13 cellular contexts compared by ENCODE assay signal in the genomic region with DNA sequence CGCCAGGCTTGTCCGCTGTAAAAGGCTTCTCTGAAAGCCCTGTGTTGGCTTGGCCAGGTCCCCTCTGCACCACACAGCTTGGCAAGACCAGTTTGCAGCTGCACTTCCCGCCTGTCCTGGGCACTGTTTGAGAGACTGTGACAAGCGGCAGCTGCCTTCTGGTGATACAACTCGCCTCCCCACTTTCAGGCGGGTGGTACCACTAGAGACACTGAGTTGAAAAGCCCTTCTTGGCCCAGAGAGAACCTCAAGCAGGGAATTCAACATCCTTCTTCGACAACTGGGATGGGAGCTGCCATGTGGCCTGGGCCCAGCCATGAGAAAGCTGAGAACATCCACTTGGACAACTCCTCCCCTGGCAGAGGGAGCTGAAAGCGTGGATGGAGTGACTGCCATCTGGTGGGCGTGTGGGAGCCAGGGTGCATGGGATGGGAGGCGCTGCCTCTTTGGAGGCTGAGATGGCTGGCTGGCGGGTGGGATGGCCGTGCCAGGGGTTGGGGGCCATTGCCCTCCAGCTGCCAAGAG.
DNase-seq lines count a peak whose midpoint lies in the region; ATAC-seq, FAIRE-seq and TF ChIP-seq lines count a peak whose summit lies in the region.
"Had no signal": no experiment of that assay in that cellular context is flagged by ENCODE, and none has a peak within 500 bp of the region (broad histone marks: within the 10 kb centered on the region; RNA-seq: fewer than 3 reads in every experiment).

No MANE protein-coding gene starts in this region.

- WGBS in H9 (ENCODE audit: extremely low coverage, insufficient read length, low lambda C conversion rate), result no CpG with 5 or more reads among the region's 12 CpGs
- WGBS in small intestine, 3 donors, result 78 to 91% (median 86%) methylated on average over 12 of the region's 12 CpGs

- H3K27ac ChIP-seq in H9 (ENCODE audit: insufficient read length, low read depth, low read length) (no peak overlapping the region), RWPE2 (ENCODE audit: poor library complexity, severe bottlenecking) (no peak overlapping the region), small intestine (ENCODE audit: low read depth in 1 of 2, low read length in 1 of 2) (no peak overlapping the region)
- H3K27ac ChIP-seq: parathyroid adenoma had no signal

- H2AFZ ChIP-seq in H9 (ENCODE audit: low read length), result no peak overlapping the region
- H2AFZ ChIP-seq: parathyroid adenoma had no signal

- no peaks in the 10 kb centered on the region for H3K79me2 ChIP-seq in H9 (ENCODE audit: insufficient read depth, low read length)
- H3K79me2 ChIP-seq: parathyroid adenoma had no signal

- H3K4me1 ChIP-seq in Caco-2 (0 out of 2 replicates have a peak, but pooled peaks cover under 1% of the 10 kb centered on the region), H9 (ENCODE audit: insufficient read depth, low read length) (no peaks in the 10 kb centered on the region), RWPE2 (ENCODE audit: insufficient read depth, poor library complexity, severe bottlenecking) (no peaks in the 10 kb centered on the region), small intestine (ENCODE audit: control insufficient read depth in 2 of 2, insufficient read depth in 1 of 2, low read depth in 1 of 2, low read length in 1 of 2) (no peaks in the 10 kb centered on the region)
- H3K4me1 ChIP-seq: parathyroid adenoma had no signal

- peaks cover under 1% of the 10 kb centered on the region for H3K4me1 Mint-ChIP-seq in Caco-2 (ENCODE audit: low read depth, unreplicated experiment)
- no peaks in the 10 kb centered on the region for H3K4me1 Mint-ChIP-seq in H9

- no peak overlapping the region for H3K56ac ChIP-seq in H9 (ENCODE audit: insufficient read length, low read depth, low read length)

- H3K27ac Mint-ChIP-seq in Caco-2 (ENCODE audit: unreplicated experiment), result no peak overlapping the region
- H3K27ac Mint-ChIP-seq in H9, result no peak overlapping the region; a peak in 1 of 7 replicates
- H3K27ac Mint-ChIP-seq: immature natural killer cell; T-helper 2 cell treated with Interferon-gamma antibody and Interleukin-4, amounts not matched to agents 5 μg/mL and 100 μg/mL, for 36 hours had no signal

- no peak overlapping the region for H3K4ac ChIP-seq in H9 (ENCODE audit: low read depth, low read length)

- H2BK5ac ChIP-seq in H9 (ENCODE audit: insufficient read length, low read length), result no peak overlapping the region

- no peaks in the 10 kb centered on the region for H3K36me3 ChIP-seq in Caco-2 (ENCODE audit: control insufficient read depth, insufficient read depth, low read length)
- no peaks in the 10 kb centered on the region for H3K36me3 ChIP-seq in RWPE2 (ENCODE audit: low read depth)
- H3K36me3 ChIP-seq in small intestine (ENCODE audit: control insufficient read depth in 2 of 2, insufficient read depth in 2 of 2, low read length in 2 of 2), result no peaks in the 10 kb centered on the region

- no peak overlapping the region for H2AK5ac ChIP-seq in H9 (ENCODE audit: insufficient read length, low read length)

- no TSS peak for BruUV-seq in Caco-2 (replicated peaks; lab: Mats Ljungman, UMichigan)

- TF ChIP-seq CTCF in Caco-2 (IDR thresholded peaks at IDR 0.05; ENCODE audit: insufficient read depth in 1 of 2, low read depth in 1 of 2, low read length in 1 of 2, severe bottlenecking in 1 of 2, unreplicated experiment in 1 of 2) (peak; percentile 54 to 61), H9 (conservative IDR thresholded peaks at IDR 0.05) (peak; percentile 58), RWPE2 (IDR thresholded peaks at IDR 0.05; ENCODE audit: poor library complexity, severe bottlenecking) (peak; percentile 5)

- ATAC-seq in RWPE2 (ENCODE audit: low read depth) (no peak), GM18867 (IDR thresholded peaks at IDR 0.05; ENCODE audit: unreplicated experiment) (no peak), GM21390 (IDR thresholded peaks at IDR 0.05; ENCODE audit: unreplicated experiment) (no peak)

- no peak overlapping the region for H3K4me2 ChIP-seq in H9 (ENCODE audit: insufficient read depth, insufficient read length, low read length)

- CTCF ChIA-PET in Caco-2 (lab: Charles Lee), result interaction anchor here (1.0 to 1.5 kb wide), 2 partner anchors 52 to 56 kb away, joined by 4 to 32 read pairs; no protein-coding TSS in a partner anchor

- DNase-seq in Caco-2 (peak in 1 of 2 experiments; percentile 55), H9 (peak; percentile 58), RWPE2 (ENCODE audit: low spot score) (no peak), medulla oblongata (ENCODE audit: extremely low spot score) (peak; percentile 35), small intestine (no peak), activated gamma-delta T cell (lab: John Stamatoyannopoulos, UW) (no peak)
- DNase-seq: activated gamma-delta T cell treated with Interleukin-2 at 50 U/mL for 16 hours, immature natural killer cell, NCI-H510A had no signal

- H4K20me1 ChIP-seq in H9 (ENCODE audit: control insufficient read depth, insufficient read depth, insufficient read length), result no peaks in the 10 kb centered on the region

- no peak overlapping the region for H3K18ac ChIP-seq in H9 (ENCODE audit: insufficient read length, low read depth, low read length)

- no peak overlapping the region for H3K4me3 Mint-ChIP-seq in Caco-2 (ENCODE audit: unreplicated experiment)
- H3K4me3 Mint-ChIP-seq in H9, result no peak overlapping the region
- H3K4me3 Mint-ChIP-seq: immature natural killer cell; T-helper 2 cell treated with Interferon-gamma antibody and Interleukin-4, amounts not matched to agents 5 μg/mL and 100 μg/mL, for 36 hours had no signal

- H3K9me3 ChIP-seq in Caco-2, result no peaks in the 10 kb centered on the region
- no peaks in the 10 kb centered on the region for H3K9me3 ChIP-seq in H9 (ENCODE audit: control insufficient read depth, low read depth, low read length)
- no peaks in the 10 kb centered on the region for H3K9me3 ChIP-seq in RWPE2 (ENCODE audit: severe bottlenecking)
- no peaks in the 10 kb centered on the region for H3K9me3 ChIP-seq in small intestine (ENCODE audit: control insufficient read depth, low read depth)

- no peak overlapping the region for H3K14ac ChIP-seq in H9 (ENCODE audit: insufficient read depth, low read length)

- H2BK20ac ChIP-seq in H9 (ENCODE audit: low read depth, low read length, poor library complexity, severe bottlenecking), result no peak overlapping the region

- no peak overlapping the region for H2BK15ac ChIP-seq in H9 (ENCODE audit: low read depth, low read length)

- H3K27me3 Mint-ChIP-seq in Caco-2 (ENCODE audit: insufficient read depth, unreplicated experiment), result peaks cover 13% of the 10 kb centered on the region
- 0 out of 2 replicates have a peak, but pooled peaks cover 2% of the 10 kb centered on the region for H3K27me3 Mint-ChIP-seq in H9 (ENCODE audit: low read depth)

- no peak overlapping the region for H2BK120ac ChIP-seq in H9 (ENCODE audit: low read depth, low read length, poor library complexity, severe bottlenecking)

- H3K9ac ChIP-seq in H9 (ENCODE audit: extremely low read depth, insufficient read length, low read length), result no peak overlapping the region
- H3K9ac ChIP-seq: parathyroid adenoma had no signal

- POLR2A ChIA-PET in Caco-2 (lab: Charles Lee), result interaction anchor here (0.5 kb wide), 1 partner anchor 446 kb away, joined by 4 read pairs; no protein-coding TSS in a partner anchor

- intact Hi-C loops in Caco-2 (cut with micrococcal nuclease; ENCODE audit: unreplicated experiment), result loop anchor here (1.0 kb wide), 1 partner anchor 56 kb away; no protein-coding TSS in a partner anchor

- H3K9me3 Mint-ChIP-seq in Caco-2 (ENCODE audit: unreplicated experiment), result no peaks in the 10 kb centered on the region
- H3K9me3 Mint-ChIP-seq in H9, result no peaks in the 10 kb centered on the region
- H3K9me3 Mint-ChIP-seq: immature natural killer cell; T-helper 2 cell treated with Interferon-gamma antibody and Interleukin-4, amounts not matched to agents 5 μg/mL and 100 μg/mL, for 36 hours had no signal

- H3K27me3 ChIP-seq in Caco-2 (replicated peaks; ENCODE audit: control insufficient read depth, insufficient read depth, low read length) (no peaks in the 10 kb centered on the region; the same call in 1 of the 2 replicates), H9 (ENCODE audit: insufficient read depth, low read length) (no peaks in the 10 kb centered on the region), RWPE2 (ENCODE audit: insufficient read depth, poor library complexity, severe bottlenecking) (no peaks in the 10 kb centered on the region), small intestine (ENCODE audit: control insufficient read depth in 2 of 2, insufficient read depth in 2 of 2, low read length in 2 of 2) (no peaks in the 10 kb centered on the region)

- H3K79me1 ChIP-seq in H9 (ENCODE audit: insufficient read depth, low read depth, low read length, poor library complexity, severe bottlenecking), result no peaks in the 10 kb centered on the region

- H3T11ph ChIP-seq in H9 (ENCODE audit: low read length), result no peak overlapping the region

- H3K23me2 ChIP-seq in H9 (ENCODE audit: insufficient read length, low read depth, low read length, poor library complexity, severe bottlenecking), result no peaks in the 10 kb centered on the region

- H3K4me3 ChIP-seq in Caco-2 (ENCODE audit: low read depth, low read length) (no peak overlapping the region), RWPE2 (ENCODE audit: severe bottlenecking) (no peak overlapping the region), small intestine (ENCODE audit: low read depth in 1 of 2, low read length in 2 of 2) (no peak overlapping the region)

- no peak overlapping the region for H4K5ac ChIP-seq in H9 (ENCODE audit: insufficient read length, low read depth, low read length)

- no peak overlapping the region for H3K23ac ChIP-seq in H9 (ENCODE audit: insufficient read length, low read depth, low read length)

- H4K91ac ChIP-seq in H9 (ENCODE audit: insufficient read length, low read depth, low read length), result no peak overlapping the region

- H2BK12ac ChIP-seq in H9 (ENCODE audit: insufficient read length, low read depth, low read length), result no peak overlapping the region

- H3K36me3 Mint-ChIP-seq in Caco-2 (ENCODE audit: insufficient read depth, unreplicated experiment) (no peaks in the 10 kb centered on the region), H9 (ENCODE audit: insufficient read depth in 1 of 3, low read depth in 3 of 3) (no peaks in the 10 kb centered on the region)
- H3K36me3 Mint-ChIP-seq: immature natural killer cell had no signal

- no peak overlapping the region for H4K8ac ChIP-seq in H9 (replicated peaks; ENCODE audit: insufficient read length, low read depth, low read length)

- no peak for FAIRE-seq in small intestine (lab: Jason Lieb, UNC)

Comparison
In these comparisons a context has a peak if more than half of its experiments do, and no peak if none do; other contexts are left out.
1. DNase-seq: peak in H9 (single experiment) and medulla oblongata (single experiment); none in RWPE2 (single experiment), small intestine (single experiment) and activated gamma-delta T cell (single experiment).
2. CTCF ChIP-seq: peak in every context shown above with its lines; median percentile 58 in H9; 58 in Caco-2; 5 in RWPE2.